Comparison of ENCODE assay signal across 9 cellular contexts in genomic region chr1:99005142-99005491, GRCh38. TPM values are rescaled to one million over a fixed set of nuclear protein-coding genes. Genes with fewer than 3 reads are reported as not detected.
DNase-seq lines count a peak whose midpoint lies in the region; ATAC-seq and TF ChIP-seq lines count a peak whose summit lies in the region.
"Had no signal": no experiment of that assay in that cellular context is flagged by ENCODE, and none has a peak within 500 bp of the region (broad histone marks: within the 10 kb centered on the region; RNA-seq: fewer than 3 reads in every experiment).

No MANE protein-coding gene starts in this region.

- no TSS peak for BruUV-seq in PC-3 (replicated peaks; lab: Mats Ljungman, UMichigan)

- H3K4me1 ChIP-seq in CD8-positive, alpha-beta T cell (ENCODE audit: insufficient read depth, low read length) = no peaks in the 10 kb centered on the region
- H3K4me1 ChIP-seq in PC-3 (ENCODE audit: insufficient read depth, low read length) (peaks cover 7% of the 10 kb centered on the region), esophagus muscularis mucosa (peaks cover 10 to 20% (median 17%) of the 10 kb centered on the region in 4 donors), trophoblast cell (ENCODE audit: control insufficient read depth in 1 of 2, insufficient read depth in 2 of 2, low read length in 2 of 2) (peaks cover 0 to 11% of the 10 kb centered on the region in 2 experiments)

- ATAC-seq in CD8-positive, alpha-beta T cell = no peak
- peak; percentile 25 for ATAC-seq in PC-3
- no peak for ATAC-seq in GM21390 (IDR thresholded peaks at IDR 0.05; ENCODE audit: unreplicated experiment)

- no peak for TF ChIP-seq POLR2A in esophagus muscularis mucosa (IDR thresholded peaks at IDR 0.05; ENCODE audit: low read depth)

- H4K12ac ChIP-seq in trophoblast cell (ENCODE audit: low read depth, low read length) = no peak overlapping the region

- TF ChIP-seq EP300 in esophagus muscularis mucosa (IDR thresholded peaks at IDR 0.05) = no peak

- H2AK5ac ChIP-seq in trophoblast cell (ENCODE audit: low read length) = no peak overlapping the region

- DNase-seq in CD8-positive, alpha-beta T cell = no peak
- DNase-seq in PC-3 (no peak), esophagus muscularis mucosa (ENCODE audit: extremely low spot score) (no peak), trophoblast cell (peak in 1 of 2 donors; percentile 54), NCI-H2081 treated with DMSO at 0.1 percent for 48 hours (lab: John Stamatoyannopoulos, UW) (no peak), GM20000 (ENCODE audit: low spot score) (no peak), NCI-H2029 treated with DMSO at 0.1 percent for 48 hours (lab: John Stamatoyannopoulos, UW) (no peak)

- peaks cover 8% of the 10 kb centered on the region for H3K4me1 Mint-ChIP-seq in CD8-positive, alpha-beta T cell (ENCODE audit: low read depth)

- H3K27ac Mint-ChIP-seq in CD8-positive, alpha-beta T cell = no peak overlapping the region

- peaks cover 47% of the 10 kb centered on the region for H3K27me3 Mint-ChIP-seq in CD8-positive, alpha-beta T cell (ENCODE audit: low read depth)

- H3K9ac ChIP-seq in PC-3 (ENCODE audit: low read length) (no peak overlapping the region), trophoblast cell (ENCODE audit: low read length) (no peak overlapping the region)

- no peak for TF ChIP-seq CTCF in CD8-positive, alpha-beta T cell (IDR thresholded peaks at IDR 0.05)
- no peak for TF ChIP-seq CTCF in PC-3 (conservative IDR thresholded peaks at IDR 0.05; ENCODE audit: low read depth, low read length)
- no peak for TF ChIP-seq CTCF in esophagus muscularis mucosa (IDR thresholded peaks at IDR 0.05)
- no peak for TF ChIP-seq CTCF in GM20000 (IDR thresholded peaks at IDR 0.05; ENCODE audit: extremely low read depth, missing control alignments)

- H2BK120ac ChIP-seq in trophoblast cell (ENCODE audit: insufficient read depth, low read length, poor library complexity) = no peak overlapping the region

- no peaks in the 10 kb centered on the region for H3K36me3 Mint-ChIP-seq in CD8-positive, alpha-beta T cell

- peak overlapping the region; percentile 61 for H2AFZ ChIP-seq in PC-3 (ENCODE audit: low read length)
- no peak overlapping the region for H2AFZ ChIP-seq in trophoblast cell (ENCODE audit: insufficient read depth, low read length, poor library complexity)

- no peaks in the 10 kb centered on the region for H3K9me3 ChIP-seq in CD8-positive, alpha-beta T cell (ENCODE audit: low read length)
- H3K9me3 ChIP-seq in PC-3 (ENCODE audit: low read length) = no peaks in the 10 kb centered on the region
- no peaks in the 10 kb centered on the region for H3K9me3 ChIP-seq in esophagus muscularis mucosa
- peaks cover 3% of the 10 kb centered on the region for H3K9me3 ChIP-seq in trophoblast cell (ENCODE audit: insufficient read depth, low read depth, low read length)

- no peaks in the 10 kb centered on the region for H3K36me3 ChIP-seq in CD8-positive, alpha-beta T cell (ENCODE audit: insufficient read depth, low read length)
- H3K36me3 ChIP-seq in PC-3 (ENCODE audit: low read depth, low read length) = no peaks in the 10 kb centered on the region
- no peaks in the 10 kb centered on the region for H3K36me3 ChIP-seq in esophagus muscularis mucosa
- H3K36me3 ChIP-seq in trophoblast cell (ENCODE audit: control insufficient read depth in 1 of 2, insufficient read depth in 2 of 2, low read length in 2 of 2) = no peaks in the 10 kb centered on the region

- H2BK5ac ChIP-seq in trophoblast cell (ENCODE audit: low read depth, low read length, poor library complexity) = no peak overlapping the region

- no peak overlapping the region for H2BK12ac ChIP-seq in trophoblast cell (ENCODE audit: low read length)

- POLR2A ChIA-PET in CD8-positive, alpha-beta T cell (lab: Charles Lee) = interaction anchor here (0.7 to 1.4 kb wide), 2 partner anchors 14 to 143 kb away, joined by 3 read pairs; no protein-coding TSS in a partner anchor
- POLR2A ChIA-PET in PC-3 (lab: Charles Lee; ENCODE audit: unreplicated experiment) = no interaction called here

- intact Hi-C loops in CD8-positive, alpha-beta T cell (cut with DNase I, micrococcal nuclease) = loop anchor here in 1 of 2 experiments (10.0 kb wide), 1 partner anchor 210 kb away; no protein-coding TSS in a partner anchor
- intact Hi-C loops in PC-3 (cut with micrococcal nuclease) = loop anchor here (10.0 kb wide), 1 partner anchor 480 kb away; no protein-coding TSS in a partner anchor
- intact Hi-C loops in esophagus muscularis mucosa (cut with DNase I) = no loop called here

- no peaks in the 10 kb centered on the region for H4K20me1 ChIP-seq in PC-3 (ENCODE audit: low read length)

- H3K27me3 ChIP-seq in CD8-positive, alpha-beta T cell (ENCODE audit: insufficient read depth, low read length) = peaks cover 15% of the 10 kb centered on the region
- no peaks in the 10 kb centered on the region for H3K27me3 ChIP-seq in PC-3 (ENCODE audit: low read length)
- H3K27me3 ChIP-seq in esophagus muscularis mucosa = peaks cover 0 to 44% (median 20%) of the 10 kb centered on the region in 4 donors
- peaks cover 21% of the 10 kb centered on the region for H3K27me3 ChIP-seq in trophoblast cell (ENCODE audit: insufficient read depth, low read length)

- peak overlapping the region; percentile 74 for H3K4me3 Mint-ChIP-seq in CD8-positive, alpha-beta T cell

- no peaks in the 10 kb centered on the region for H3F3A ChIP-seq in PC-3 (ENCODE audit: low read length, unreplicated experiment)

- H3K27ac ChIP-seq in CD8-positive, alpha-beta T cell (ENCODE audit: low read depth, low read length) = no peak overlapping the region
- H3K27ac ChIP-seq in PC-3 (ENCODE audit: low read length) (no peak overlapping the region), esophagus muscularis mucosa (replicated peaks in 1 of 4) (no peak overlapping the region), trophoblast cell (ENCODE audit: low read depth, low read length) (no peak overlapping the region)

- H3K79me2 ChIP-seq in PC-3 (ENCODE audit: low read length) (no peaks in the 10 kb centered on the region), trophoblast cell (ENCODE audit: control insufficient read depth, insufficient read depth, low read length, poor library complexity) (no peaks in the 10 kb centered on the region)

- no peak overlapping the region for H4K8ac ChIP-seq in trophoblast cell (ENCODE audit: low read depth, low read length)

- CTCF ChIA-PET in CD8-positive, alpha-beta T cell (lab: Charles Lee) = no interaction called here
- CTCF ChIA-PET in PC-3 (lab: Charles Lee) = interaction anchor here (0.7 kb wide), 1 partner anchor 13 kb away, joined by 3 read pairs; no protein-coding TSS in a partner anchor

- H3K79me1 ChIP-seq in trophoblast cell (ENCODE audit: low read length) = no peaks in the 10 kb centered on the region

- WGBS in esophagus muscularis mucosa = 6% methylated on average over 14 of the region's 20 CpGs
- no CpG with 5 or more reads among the region's 20 CpGs for WGBS in trophoblast cell (ENCODE audit: extremely low coverage, insufficient coverage, insufficient read length)

- no peak overlapping the region for H3K4ac ChIP-seq in trophoblast cell (ENCODE audit: low read depth, low read length)

- H3K4me3 ChIP-seq in CD8-positive, alpha-beta T cell (ENCODE audit: low read depth, low read length) = peak overlapping the region; percentile 11
- H3K4me3 ChIP-seq in PC-3 (ENCODE audit: low read length) (peak overlapping the region; percentile 68), esophagus muscularis mucosa (peak overlapping the region; percentile 29 to 58 (median 47)), trophoblast cell (ENCODE audit: low read depth, low read length) (peak overlapping the region; percentile 63)

- no peak overlapping the region for H3K14ac ChIP-seq in trophoblast cell (ENCODE audit: low read length)

- no peak overlapping the region for H4K91ac ChIP-seq in trophoblast cell (ENCODE audit: low read depth, low read length)

- no peak overlapping the region for H3K18ac ChIP-seq in trophoblast cell (ENCODE audit: low read length)

- peak overlapping the region; percentile 85 for H3K4me2 ChIP-seq in PC-3 (ENCODE audit: low read length)
- H3K4me2 ChIP-seq in trophoblast cell (ENCODE audit: low read length) = peak overlapping the region; percentile 93

- H3K23ac ChIP-seq in trophoblast cell (ENCODE audit: low read length) = no peak overlapping the region

- no peaks in the 10 kb centered on the region for H3K9me3 Mint-ChIP-seq in CD8-positive, alpha-beta T cell

- H3K9me2 ChIP-seq in PC-3 (replicated peaks; ENCODE audit: low read length) = no peaks in the 10 kb centered on the region

RNA-seq across cellular contexts. Expression of gene PLPPR5, which starts 0.5 kb away (rescaled TPM):
- total RNA-seq in CD8-positive, alpha-beta T cell = not detected
- total RNA-seq in PC-3 (2014; rRNA removed) = 2.1 and 2.7 TPM in 2 replicates
- total RNA-seq in esophagus muscularis mucosa = under 1 TPM in 2 of 4 donors, not detected in 2; 0.17 TPM
- 0.97 and 1.0 TPM in 2 replicates for polyA plus RNA-seq in trophoblast cell (2013)
- total RNA-seq: dermis blood vessel endothelial cell had no signal

Comparison
In these comparisons a context has a peak if more than half of its experiments do, and no peak if none do; other contexts are left out.
1. H3K4me3 ChIP-seq: peak in every context shown above with its lines; median percentile 68 in PC-3; 63 in trophoblast cell; 47 in esophagus muscularis mucosa; 11 in CD8-positive, alpha-beta T cell.